In genomic region chr16:15055141-15056053, GRCh38 we compare ENCODE assay signal across 8 cellular contexts. TPM values are rescaled to one million over a fixed set of nuclear protein-coding genes. Genes with fewer than 3 reads are reported as not detected.
A peak's percentile ranks its signal among the peaks of the same experiment; 100 is the strongest.
DNase-seq lines count a peak whose midpoint lies in the region; ATAC-seq and TF ChIP-seq lines count a peak whose summit lies in the region.

No MANE protein-coding gene starts in this region.

- H3K4me3 Mint-ChIP-seq in activated T-helper 1 cell treated with anti-CD3 and anti-CD28 coated beads, Interleukin-12 subunit alpha, Interleukin-12 subunit beta, Interleukin-2, Interleukin-4 antibody, amounts not matched to agents 30 ng/mL and 10 ng/mL and 1 ng/mL, durations not matched to agents 14 hours and 24 hours and 36 hours = peak overlapping the region; percentile 89

- peak; percentile 27 for ATAC-seq in sciatic nerve

- CTCF ChIA-PET in HEK293 (lab: Yijun Ruan, JAX) = no interaction called here

- POLR2A ChIA-PET in HEK293 (lab: Yijun Ruan, JAX) = no interaction called here

- no peaks in the 10 kb centered on the region for H3K27me3 Mint-ChIP-seq in activated T-helper 1 cell treated with anti-CD3 and anti-CD28 coated beads, Interleukin-12 subunit alpha, Interleukin-12 subunit beta, Interleukin-2, Interleukin-4 antibody, amounts not matched to agents 30 ng/mL and 10 ng/mL and 1 ng/mL, durations not matched to agents 14 hours and 24 hours and 36 hours (ENCODE audit: insufficient read depth)

- peaks cover 9% of the 10 kb centered on the region for H3K36me3 Mint-ChIP-seq in activated T-helper 1 cell treated with anti-CD3 and anti-CD28 coated beads, Interleukin-12 subunit alpha, Interleukin-12 subunit beta, Interleukin-2, Interleukin-4 antibody, amounts not matched to agents 30 ng/mL and 10 ng/mL and 1 ng/mL, durations not matched to agents 14 hours and 24 hours and 36 hours (ENCODE audit: low read depth)

- peak; percentile 72 for TF ChIP-seq CTCF in HEK293 (tag by site-specific recombination; IDR thresholded peaks at IDR 0.05)
- TF ChIP-seq CTCF in left ventricle myocardium inferior (IDR thresholded peaks at IDR 0.05; ENCODE audit: borderline replicate concordance) = no peak

- intact Hi-C loops in activated T-helper 1 cell treated with anti-CD3 and anti-CD28 coated beads, Interleukin-12 subunit alpha, Interleukin-12 subunit beta, Interleukin-2, Interleukin-4 antibody, amounts not matched to agents 30 ng/mL and 10 ng/mL and 1 ng/mL, durations not matched to agents 14 hours and 24 hours and 36 hours (cut with micrococcal nuclease) = loop anchor here (2.0 to 5.0 kb wide), 2 partner anchors 81 to 587 kb away; partner anchors contain the start of genes MARF1 and PDXDC1
- intact Hi-C loops in left ventricle myocardium inferior (cut with micrococcal nuclease) = no loop called here
- intact Hi-C loops in sciatic nerve (cut with DNase I) = no loop called here

- H3K4me1 Mint-ChIP-seq in activated T-helper 1 cell treated with anti-CD3 and anti-CD28 coated beads, Interleukin-12 subunit alpha, Interleukin-12 subunit beta, Interleukin-2, Interleukin-4 antibody, amounts not matched to agents 30 ng/mL and 10 ng/mL and 1 ng/mL, durations not matched to agents 14 hours and 24 hours and 36 hours (ENCODE audit: low read depth) = peaks cover 15% of the 10 kb centered on the region

- peak overlapping the region; percentile 74 for H3K4me3 ChIP-seq in HEK293 (ENCODE audit: low read depth, low read length)
- peak overlapping the region; percentile 88 for H3K4me3 ChIP-seq in left ventricle myocardium inferior

- peak overlapping the region; percentile 51 for H3K27ac Mint-ChIP-seq in activated T-helper 1 cell treated with anti-CD3 and anti-CD28 coated beads, Interleukin-12 subunit alpha, Interleukin-12 subunit beta, Interleukin-2, Interleukin-4 antibody, amounts not matched to agents 30 ng/mL and 10 ng/mL and 1 ng/mL, durations not matched to agents 14 hours and 24 hours and 36 hours

- H3K36me3 ChIP-seq in HEK293 (ENCODE audit: control insufficient read depth in 2 of 2, insufficient read depth in 1 of 2, low read length in 2 of 2) (peaks cover 8 to 19% of the 10 kb centered on the region in 2 experiments), left ventricle myocardium inferior (peaks cover 19% of the 10 kb centered on the region)

- no peaks in the 10 kb centered on the region for H3K4me1 ChIP-seq in HEK293 (ENCODE audit: control insufficient read depth, insufficient read depth, low read length)
- peaks cover 29% of the 10 kb centered on the region for H3K4me1 ChIP-seq in left ventricle myocardium inferior

- no peaks in the 10 kb centered on the region for H3K9me3 Mint-ChIP-seq in activated T-helper 1 cell treated with anti-CD3 and anti-CD28 coated beads, Interleukin-12 subunit alpha, Interleukin-12 subunit beta, Interleukin-2, Interleukin-4 antibody, amounts not matched to agents 30 ng/mL and 10 ng/mL and 1 ng/mL, durations not matched to agents 14 hours and 24 hours and 36 hours

- H3K27me3 ChIP-seq in left ventricle myocardium inferior (ENCODE audit: low read depth) = no peaks in the 10 kb centered on the region

- no peaks in the 10 kb centered on the region for H3K9me3 ChIP-seq in HEK293 (ENCODE audit: control insufficient read depth, insufficient read depth, low read depth, low read length)
- no peaks in the 10 kb centered on the region for H3K9me3 ChIP-seq in left ventricle myocardium inferior (replicated peaks)

- DNase-seq in activated naive CD4-positive, alpha-beta T cell (lab: John Stamatoyannopoulos, UW) = peak in 3 of 4 experiments; percentile 61 to 81 (median 67)
- no peak for DNase-seq in activated naive CD4-positive, alpha-beta T cell treated with anti-CD3 and anti-CD28 coated beads, Interleukin-2, amount 50 U/mL, for 16 hours
- peak; percentile 88 for DNase-seq in NAMALWA (ENCODE audit: low spot score)
- DNase-seq in activated T-helper 1 cell treated with anti-CD3 and anti-CD28 coated beads, Interleukin-12 subunit alpha, Interleukin-12 subunit beta, Interleukin-2, Interleukin-4 antibody, amounts not matched to agents 30 ng/mL and 10 ng/mL and 1 ng/mL, durations not matched to agents 14 hours and 24 hours and 36 hours (ENCODE audit: low spot score) = no peak
- DNase-seq in left ventricle myocardium inferior = no peak
- DNase-seq in sciatic nerve (ENCODE audit: low spot score) = peak; percentile 80
- DNase-seq in activated effector memory CD4-positive, alpha-beta T cell treated with anti-CD3 and anti-CD28 coated beads, Interleukin-2, amount 50 U/mL, for 16 hours = no peak

- peak overlapping the region; percentile 51; the same call in 1 of the 2 replicates for H3K27ac ChIP-seq in HEK293 (ENCODE audit: extremely low read depth, low read depth, low read length)
- peak overlapping the region; percentile 92 for H3K27ac ChIP-seq in left ventricle myocardium inferior (replicated peaks)

TF ChIP-seq in HEK293, 187 proteins besides CTCF, POLR2A, EP300 and RAD21 (continues in another document):
- TF ChIP-seq, protein P1, sequence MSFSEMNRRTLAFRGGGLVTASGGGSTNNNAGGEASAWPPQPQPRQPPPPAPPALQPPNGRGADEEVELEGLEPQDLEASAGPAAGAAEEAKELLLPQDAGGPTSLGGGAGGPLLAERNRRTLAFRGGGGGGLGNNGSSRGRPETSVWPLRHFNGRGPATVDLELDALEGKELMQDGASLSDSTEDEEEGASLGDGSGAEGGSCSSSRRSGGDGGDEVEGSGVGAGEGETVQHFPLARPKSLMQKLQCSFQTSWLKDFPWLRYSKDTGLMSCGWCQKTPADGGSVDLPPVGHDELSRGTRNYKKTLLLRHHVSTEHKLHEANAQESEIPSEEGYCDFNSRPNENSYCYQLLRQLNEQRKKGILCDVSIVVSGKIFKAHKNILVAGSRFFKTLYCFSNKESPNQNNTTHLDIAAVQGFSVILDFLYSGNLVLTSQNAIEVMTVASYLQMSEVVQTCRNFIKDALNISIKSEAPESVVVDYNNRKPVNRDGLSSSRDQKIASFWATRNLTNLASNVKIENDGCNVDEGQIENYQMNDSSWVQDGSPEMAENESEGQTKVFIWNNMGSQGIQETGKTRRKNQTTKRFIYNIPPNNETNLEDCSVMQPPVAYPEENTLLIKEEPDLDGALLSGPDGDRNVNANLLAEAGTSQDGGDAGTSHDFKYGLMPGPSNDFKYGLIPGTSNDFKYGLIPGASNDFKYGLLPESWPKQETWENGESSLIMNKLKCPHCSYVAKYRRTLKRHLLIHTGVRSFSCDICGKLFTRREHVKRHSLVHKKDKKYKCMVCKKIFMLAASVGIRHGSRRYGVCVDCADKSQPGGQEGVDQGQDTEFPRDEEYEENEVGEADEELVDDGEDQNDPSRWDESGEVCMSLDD (tag by site-specific recombination; IDR thresholded peaks at IDR 0.05) = 0 out of 2 replicates have a peak, but pooled peaks have one; percentile 33
- TF ChIP-seq, protein P2, sequence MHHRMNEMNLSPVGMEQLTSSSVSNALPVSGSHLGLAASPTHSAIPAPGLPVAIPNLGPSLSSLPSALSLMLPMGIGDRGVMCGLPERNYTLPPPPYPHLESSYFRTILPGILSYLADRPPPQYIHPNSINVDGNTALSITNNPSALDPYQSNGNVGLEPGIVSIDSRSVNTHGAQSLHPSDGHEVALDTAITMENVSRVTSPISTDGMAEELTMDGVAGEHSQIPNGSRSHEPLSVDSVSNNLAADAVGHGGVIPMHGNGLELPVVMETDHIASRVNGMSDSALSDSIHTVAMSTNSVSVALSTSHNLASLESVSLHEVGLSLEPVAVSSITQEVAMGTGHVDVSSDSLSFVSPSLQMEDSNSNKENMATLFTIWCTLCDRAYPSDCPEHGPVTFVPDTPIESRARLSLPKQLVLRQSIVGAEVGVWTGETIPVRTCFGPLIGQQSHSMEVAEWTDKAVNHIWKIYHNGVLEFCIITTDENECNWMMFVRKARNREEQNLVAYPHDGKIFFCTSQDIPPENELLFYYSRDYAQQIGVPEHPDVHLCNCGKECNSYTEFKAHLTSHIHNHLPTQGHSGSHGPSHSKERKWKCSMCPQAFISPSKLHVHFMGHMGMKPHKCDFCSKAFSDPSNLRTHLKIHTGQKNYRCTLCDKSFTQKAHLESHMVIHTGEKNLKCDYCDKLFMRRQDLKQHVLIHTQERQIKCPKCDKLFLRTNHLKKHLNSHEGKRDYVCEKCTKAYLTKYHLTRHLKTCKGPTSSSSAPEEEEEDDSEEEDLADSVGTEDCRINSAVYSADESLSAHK (tag by site-specific recombination; IDR thresholded peaks at IDR 0.05) = no peak
- TF ChIP-seq, protein P3, sequence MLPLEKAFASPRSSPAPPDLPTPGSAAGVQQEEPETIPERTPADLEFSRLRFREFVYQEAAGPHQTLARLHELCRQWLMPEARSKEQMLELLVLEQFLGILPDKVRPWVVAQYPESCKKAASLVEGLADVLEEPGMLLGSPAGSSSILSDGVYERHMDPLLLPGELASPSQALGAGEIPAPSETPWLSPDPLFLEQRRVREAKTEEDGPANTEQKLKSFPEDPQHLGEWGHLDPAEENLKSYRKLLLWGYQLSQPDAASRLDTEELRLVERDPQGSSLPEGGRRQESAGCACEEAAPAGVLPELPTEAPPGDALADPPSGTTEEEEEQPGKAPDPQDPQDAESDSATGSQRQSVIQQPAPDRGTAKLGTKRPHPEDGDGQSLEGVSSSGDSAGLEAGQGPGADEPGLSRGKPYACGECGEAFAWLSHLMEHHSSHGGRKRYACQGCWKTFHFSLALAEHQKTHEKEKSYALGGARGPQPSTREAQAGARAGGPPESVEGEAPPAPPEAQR (tag by site-specific recombination; IDR thresholded peaks at IDR 0.05) = no peak
- TF ChIP-seq KLF1 (tag by site-specific recombination; IDR thresholded peaks at IDR 0.05) (0 out of 2 replicates have a peak, but pooled peaks have one; percentile 8), EGR2 (tag by site-specific recombination; IDR thresholded peaks at IDR 0.05; ENCODE audit: low read depth) (no peak), ZSCAN30 (tag by site-specific recombination; IDR thresholded peaks at IDR 0.05) (peak; percentile 40; the same call in 1 of the 2 replicates), MZF1 (tag by site-specific recombination; IDR thresholded peaks at IDR 0.05; ENCODE audit: borderline replicate concordance) (0 out of 2 replicates have a peak, but pooled peaks have one; percentile 34)

RNA-seq across cellular contexts. Expression of gene NTAN1, which starts 0.5 kb away (rescaled TPM):
- 26.6 and 29.3 TPM in 2 replicates for total RNA-seq in activated T-helper 1 cell treated with anti-CD3 and anti-CD28 coated beads, Interleukin-12 subunit alpha, Interleukin-12 subunit beta, Interleukin-2, Interleukin-4 antibody, amounts not matched to agents 30 ng/mL and 10 ng/mL and 1 ng/mL, durations not matched to agents 14 hours and 24 hours and 36 hours
- total RNA-seq in left ventricle myocardium inferior (17.9 TPM), sciatic nerve (47.4 TPM)

RNA-seq across cellular contexts. Expression of gene RRN3, which starts 38.7 kb away (rescaled TPM):
- 36.1 and 39.1 TPM in 2 replicates for total RNA-seq in activated T-helper 1 cell treated with anti-CD3 and anti-CD28 coated beads, Interleukin-12 subunit alpha, Interleukin-12 subunit beta, Interleukin-2, Interleukin-4 antibody, amounts not matched to agents 30 ng/mL and 10 ng/mL and 1 ng/mL, durations not matched to agents 14 hours and 24 hours and 36 hours
- total RNA-seq in left ventricle myocardium inferior (24.4 TPM), sciatic nerve (28.8 TPM)

Comparison
In these comparisons a context has a peak if more than half of its experiments do, and no peak if none do; other contexts are left out.
1. DNase-seq: peak in activated naive CD4-positive, alpha-beta T cell (3 of 4), NAMALWA (single experiment) and sciatic nerve (single experiment); none in activated naive CD4-positive, alpha-beta T cell treated with anti-CD3 and anti-CD28 coated beads, Interleukin-2, amount 50 U/mL, for 16 hours (single experiment), activated T-helper 1 cell treated with anti-CD3 and anti-CD28 coated beads, Interleukin-12 subunit alpha, Interleukin-12 subunit beta, Interleukin-2, Interleukin-4 antibody, amounts not matched to agents 30 ng/mL and 10 ng/mL and 1 ng/mL, durations not matched to agents 14 hours and 24 hours and 36 hours (single experiment), left ventricle myocardium inferior (single experiment) and activated effector memory CD4-positive, alpha-beta T cell treated with anti-CD3 and anti-CD28 coated beads, Interleukin-2, amount 50 U/mL, for 16 hours (single experiment).